8 cellular contexts compared by ENCODE assay signal in genomic region chr1:111507411-111508201, GRCh38. TPM values are rescaled to one million over a fixed set of nuclear protein-coding genes. Genes with fewer than 3 reads are reported as not detected.
A peak's percentile ranks its signal among the peaks of the same experiment; 100 is the strongest.
DNase-seq lines count a peak whose midpoint lies in the region; ATAC-seq and TF ChIP-seq lines count a peak whose summit lies in the region.

No MANE protein-coding gene starts in this region.

- H3K9me3 ChIP-seq in gastroesophageal sphincter (no peaks in the 10 kb centered on the region), tibial nerve (no peaks in the 10 kb centered on the region)

- H3K27ac Mint-ChIP-seq in activated T-helper 1 cell treated with anti-CD3 and anti-CD28 coated beads, Interleukin-12 subunit alpha, Interleukin-12 subunit beta, Interleukin-2, Interleukin-4 antibody, amounts not matched to agents 30 ng/mL and 10 ng/mL and 1 ng/mL, durations not matched to agents 14 hours and 24 hours and 36 hours: peak overlapping the region; percentile 83

- H3K36me3 Mint-ChIP-seq in activated T-helper 1 cell treated with anti-CD3 and anti-CD28 coated beads, Interleukin-12 subunit alpha, Interleukin-12 subunit beta, Interleukin-2, Interleukin-4 antibody, amounts not matched to agents 30 ng/mL and 10 ng/mL and 1 ng/mL, durations not matched to agents 14 hours and 24 hours and 36 hours (ENCODE audit: low read depth): no peaks in the 10 kb centered on the region

- no peaks in the 10 kb centered on the region for H3K27me3 ChIP-seq in gastroesophageal sphincter
- no peaks in the 10 kb centered on the region for H3K27me3 ChIP-seq in tibial nerve

- no peaks in the 10 kb centered on the region for H3K36me3 ChIP-seq in gastroesophageal sphincter
- no peaks in the 10 kb centered on the region for H3K36me3 ChIP-seq in tibial nerve

- H3K4me1 ChIP-seq in gastroesophageal sphincter (peaks cover 6 to 64% (median 34%) of the 10 kb centered on the region in 3 donors), tibial nerve (peaks cover 0 to 68% (median 49%) of the 10 kb centered on the region in 4 donors)

- no peak for TF ChIP-seq CTCF in gastroesophageal sphincter (IDR thresholded peaks at IDR 0.05)
- TF ChIP-seq CTCF in tibial nerve (IDR thresholded peaks at IDR 0.05): no peak

- H3K4me3 ChIP-seq in gastroesophageal sphincter (peak overlapping the region in 1 of 2 donors; percentile 41), tibial nerve (peak overlapping the region; percentile 23 to 41 (median 34))

- intact Hi-C loops in activated T-helper 1 cell treated with anti-CD3 and anti-CD28 coated beads, Interleukin-12 subunit alpha, Interleukin-12 subunit beta, Interleukin-2, Interleukin-4 antibody, amounts not matched to agents 30 ng/mL and 10 ng/mL and 1 ng/mL, durations not matched to agents 14 hours and 24 hours and 36 hours (cut with micrococcal nuclease): loop anchor here (1.0 to 5.0 kb wide), 16 partner anchors 9 to 285 kb away; partner anchors contain the start of genes ATP5PB, DDX20, INKA2 and WDR77

- no peaks in the 10 kb centered on the region for H3K9me3 Mint-ChIP-seq in activated T-helper 1 cell treated with anti-CD3 and anti-CD28 coated beads, Interleukin-12 subunit alpha, Interleukin-12 subunit beta, Interleukin-2, Interleukin-4 antibody, amounts not matched to agents 30 ng/mL and 10 ng/mL and 1 ng/mL, durations not matched to agents 14 hours and 24 hours and 36 hours

- DNase-seq in A172 (ENCODE audit: low spot score) (peak; percentile 60), OCI-M1 (lab: John Stamatoyannopoulos, UW) (peak; percentile 94), occipital lobe (lab: John Stamatoyannopoulos, UW) (peak; percentile 22), tibial nerve (ENCODE audit: low spot score in 2 of 2) (peak in 1 of 2 donors; percentile 63)
- DNase-seq in activated T-helper 1 cell treated with anti-CD3 and anti-CD28 coated beads, Interleukin-12 subunit alpha, Interleukin-12 subunit beta, Interleukin-2, Interleukin-4 antibody, amounts not matched to agents 30 ng/mL and 10 ng/mL and 1 ng/mL, durations not matched to agents 14 hours and 24 hours and 36 hours (ENCODE audit: low spot score): peak; percentile 52

- TF ChIP-seq POLR2A in gastroesophageal sphincter (IDR thresholded peaks at IDR 0.05) (no peak), tibial nerve (IDR thresholded peaks at IDR 0.05) (peak; percentile 6 to 29)

- H3K4me1 Mint-ChIP-seq in activated T-helper 1 cell treated with anti-CD3 and anti-CD28 coated beads, Interleukin-12 subunit alpha, Interleukin-12 subunit beta, Interleukin-2, Interleukin-4 antibody, amounts not matched to agents 30 ng/mL and 10 ng/mL and 1 ng/mL, durations not matched to agents 14 hours and 24 hours and 36 hours (ENCODE audit: low read depth): peaks cover 58% of the 10 kb centered on the region

- H3K4me3 Mint-ChIP-seq in activated T-helper 1 cell treated with anti-CD3 and anti-CD28 coated beads, Interleukin-12 subunit alpha, Interleukin-12 subunit beta, Interleukin-2, Interleukin-4 antibody, amounts not matched to agents 30 ng/mL and 10 ng/mL and 1 ng/mL, durations not matched to agents 14 hours and 24 hours and 36 hours: peak overlapping the region; percentile 72

- no peaks in the 10 kb centered on the region for H3K27me3 Mint-ChIP-seq in activated T-helper 1 cell treated with anti-CD3 and anti-CD28 coated beads, Interleukin-12 subunit alpha, Interleukin-12 subunit beta, Interleukin-2, Interleukin-4 antibody, amounts not matched to agents 30 ng/mL and 10 ng/mL and 1 ng/mL, durations not matched to agents 14 hours and 24 hours and 36 hours (ENCODE audit: insufficient read depth)

- H3K27ac ChIP-seq in gastroesophageal sphincter (peak overlapping the region; percentile 91 to 96 (median 93)), tibial nerve (peak overlapping the region; percentile 86 to 97 (median 91))

- TF ChIP-seq EP300 in gastroesophageal sphincter (IDR thresholded peaks at IDR 0.05) (no peak), tibial nerve (IDR thresholded peaks at IDR 0.05) (peak in 1 of 2 donors; percentile 30)

- ATAC-seq in GM18907 (IDR thresholded peaks at IDR 0.05; ENCODE audit: unreplicated experiment) (peak; percentile 62), HG03097 (IDR thresholded peaks at IDR 0.05; ENCODE audit: low FRiP score, unreplicated experiment) (peak; percentile 51), gastroesophageal sphincter (peak; percentile 73)

- 3 to 13% methylated on average over 8 to 11 of the region's 15 CpGs for WGBS in gastroesophageal sphincter (ENCODE audit: low coverage in 1 of 2), 2 donors
- WGBS in tibial nerve, 2 donors: 2 to 4% methylated on average over 15 of the region's 15 CpGs

RNA-seq across cellular contexts. Expression of gene ADORA3, which starts 4.2 kb away (rescaled TPM):
- not detected in 2 replicates for total RNA-seq in A172 (2014; rRNA removed; shearing (Covaris generic))
- total RNA-seq in activated T-helper 1 cell treated with anti-CD3 and anti-CD28 coated beads, Interleukin-12 subunit alpha, Interleukin-12 subunit beta, Interleukin-2, Interleukin-4 antibody, amounts not matched to agents 30 ng/mL and 10 ng/mL and 1 ng/mL, durations not matched to agents 14 hours and 24 hours and 36 hours: 0.10 and 0.20 TPM in 2 replicates
- total RNA-seq in gastroesophageal sphincter (10 to 100 TPM in 2 of 4 donors, 1 to 10 TPM in 2; 3.4 to 13.7 (median 7.8) TPM), occipital lobe (3.6 TPM), tibial nerve (10 to 100 TPM in 2 of 4 donors, 1 to 10 TPM in 2; 5.3 to 17.5 (median 9.9) TPM)

RNA-seq across cellular contexts. Expression of gene TMIGD3, which starts 4.2 kb away (rescaled TPM):
- total RNA-seq in A172 (2014; rRNA removed; shearing (Covaris generic)): not detected in 2 replicates
- not detected in 2 replicates for total RNA-seq in activated T-helper 1 cell treated with anti-CD3 and anti-CD28 coated beads, Interleukin-12 subunit alpha, Interleukin-12 subunit beta, Interleukin-2, Interleukin-4 antibody, amounts not matched to agents 30 ng/mL and 10 ng/mL and 1 ng/mL, durations not matched to agents 14 hours and 24 hours and 36 hours
- total RNA-seq in gastroesophageal sphincter (10 to 100 TPM in 1 of 4 donors, 1 to 10 TPM in 1, under 1 TPM in 1, not detected in 1; 0.85 to 14.1 (median 3.2) TPM), occipital lobe (2.0 TPM), tibial nerve (1 to 10 TPM in 2 of 4 donors, under 1 TPM in 2; 0.59 to 9.6 (median 2.3) TPM)

RNA-seq across cellular contexts. Expression of gene C1orf162, which starts 33.8 kb away (rescaled TPM):
- total RNA-seq in A172 (2014; rRNA removed; shearing (Covaris generic)): not detected in 2 replicates
- total RNA-seq in activated T-helper 1 cell treated with anti-CD3 and anti-CD28 coated beads, Interleukin-12 subunit alpha, Interleukin-12 subunit beta, Interleukin-2, Interleukin-4 antibody, amounts not matched to agents 30 ng/mL and 10 ng/mL and 1 ng/mL, durations not matched to agents 14 hours and 24 hours and 36 hours: 0.70 and 1.3 TPM in 2 replicates
- total RNA-seq in gastroesophageal sphincter: 10 to 100 TPM in 2 of 4 donors, 1 to 10 TPM in 2; 5.9 to 24.5 (median 13.7) TPM
- 0.31 TPM for total RNA-seq in occipital lobe
- 10 to 100 TPM; 19.4 to 59.1 (median 31.8) TPM for total RNA-seq in tibial nerve

RNA-seq across cellular contexts. Expression of gene ATP5PB, which starts 58.3 kb away (rescaled TPM):
- total RNA-seq in A172 (2014; rRNA removed; shearing (Covaris generic)): 435 and 458 TPM in 2 replicates
- total RNA-seq in activated T-helper 1 cell treated with anti-CD3 and anti-CD28 coated beads, Interleukin-12 subunit alpha, Interleukin-12 subunit beta, Interleukin-2, Interleukin-4 antibody, amounts not matched to agents 30 ng/mL and 10 ng/mL and 1 ng/mL, durations not matched to agents 14 hours and 24 hours and 36 hours: 280 and 282 TPM in 2 replicates
- total RNA-seq in gastroesophageal sphincter (100 to 1,000 TPM; 166 to 232 (median 192) TPM), occipital lobe (170 TPM), tibial nerve (100 to 1,000 TPM in 2 of 4 donors, 10 to 100 TPM in 2; 91.2 to 176 (median 103) TPM)

RNA-seq across cellular contexts. Expression of gene WDR77, which starts 58.5 kb away (rescaled TPM):
- total RNA-seq in A172 (2014; rRNA removed; shearing (Covaris generic)): 46.1 and 49.2 TPM in 2 replicates
- total RNA-seq in activated T-helper 1 cell treated with anti-CD3 and anti-CD28 coated beads, Interleukin-12 subunit alpha, Interleukin-12 subunit beta, Interleukin-2, Interleukin-4 antibody, amounts not matched to agents 30 ng/mL and 10 ng/mL and 1 ng/mL, durations not matched to agents 14 hours and 24 hours and 36 hours: 61.3 and 62.5 TPM in 2 replicates
- 10 to 100 TPM; 20.5 to 33.5 (median 28.7) TPM for total RNA-seq in gastroesophageal sphincter
- total RNA-seq in occipital lobe: 21.1 TPM
- 10 to 100 TPM; 20.8 to 38.1 (median 30.4) TPM for total RNA-seq in tibial nerve

Comparison
In these comparisons a context has a peak if more than half of its experiments do, and no peak if none do; other contexts are left out.
1. POLR2A ChIP-seq: peak in tibial nerve (2 of 2); none in gastroesophageal sphincter (0 of 2).
2. Peak in every context shown above with its lines, with median percentiles within 50 percentile points of each other: ATAC-seq.